In genomic region chr2:32941944-32942690, GRCh38 we compare ENCODE assay signal across 1 cellular context.
TF ChIP-seq lines count a peak whose summit lies in the region.

No MANE protein-coding gene starts in this region.

TF ChIP-seq in GM23338, 12 proteins besides CTCF, POLR2A, EP300 and RAD21 (continued from another document):
- no peak for TF ChIP-seq ZNF462 (CRISPR knock-in tag; IDR thresholded peaks at IDR 0.05)
- TF ChIP-seq JUNB (IDR thresholded peaks at IDR 0.05; ENCODE audit: unreplicated experiment) = no peak
- TF ChIP-seq REST (IDR thresholded peaks at IDR 0.05; ENCODE audit: unreplicated experiment) = no peak
- TF ChIP-seq ZNF114 (CRISPR knock-in tag; IDR thresholded peaks at IDR 0.05) = no peak
- TF ChIP-seq CREB1 (CRISPR knock-in tag; IDR thresholded peaks at IDR 0.05; ENCODE audit: low read depth) = no peak
- no peak for TF ChIP-seq STAT1 (IDR thresholded peaks at IDR 0.05; ENCODE audit: unreplicated experiment)
- no peak for TF ChIP-seq POLR2AphosphoS5 (IDR thresholded peaks at IDR 0.05; ENCODE audit: low read depth)
- TF ChIP-seq NANOG (IDR thresholded peaks at IDR 0.05; ENCODE audit: borderline replicate concordance) = no peak
- TF ChIP-seq EZH2 (IDR thresholded peaks at IDR 0.05; ENCODE audit: low read depth, unreplicated experiment) = no peak
- no peak for TF ChIP-seq EZH2phosphoT487 (IDR thresholded peaks at IDR 0.05; ENCODE audit: unreplicated experiment)
